16 cellular contexts compared by ENCODE assay signal in the genomic region with DNA sequence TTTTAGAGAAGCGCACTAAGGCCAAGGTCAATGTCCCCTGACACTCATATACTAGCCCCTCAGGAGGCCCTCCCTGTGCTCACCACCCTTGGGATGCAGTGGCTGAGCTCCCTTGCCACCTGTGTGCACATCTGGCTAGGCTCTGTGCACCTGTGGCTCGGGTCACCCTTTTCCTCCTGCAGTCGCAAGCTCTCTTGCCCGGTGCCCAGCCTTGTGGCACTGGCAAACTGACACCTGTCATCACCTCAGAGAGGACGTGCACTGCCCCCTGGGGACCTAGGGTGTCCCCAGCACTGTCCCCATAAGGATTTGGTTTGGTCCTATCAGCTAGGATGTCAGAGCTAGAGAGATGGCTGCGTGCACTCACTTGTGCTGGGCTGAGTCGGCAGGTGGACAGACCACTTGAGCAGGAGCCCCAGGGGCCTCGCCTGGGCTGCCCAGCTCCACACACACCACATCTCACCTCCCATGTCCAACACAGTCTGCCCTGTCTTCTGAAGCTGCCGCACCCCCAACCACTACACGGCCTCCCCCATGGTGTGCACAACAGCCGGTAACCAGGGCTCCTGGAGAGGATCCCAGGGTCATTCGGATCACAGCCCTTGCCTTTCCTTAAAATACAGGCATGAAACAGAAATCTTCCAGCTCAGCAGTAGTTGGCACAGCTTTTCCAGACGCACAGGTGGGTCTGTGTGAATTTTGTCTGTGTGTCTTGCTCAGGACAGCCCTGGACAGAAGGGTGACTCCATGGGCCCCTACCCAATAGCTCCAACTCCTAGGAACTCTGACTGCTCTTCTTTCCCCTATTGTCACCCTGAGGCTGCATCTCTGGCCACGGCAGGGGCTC.
DNase-seq lines count a peak whose midpoint lies in the region; ATAC-seq and TF ChIP-seq lines count a peak whose summit lies in the region.
"Had no signal": no experiment of that assay in that cellular context is flagged by ENCODE, and none has a peak within 500 bp of the region (broad histone marks: within the 10 kb centered on the region; RNA-seq: fewer than 3 reads in every experiment).

No MANE protein-coding gene starts in this region.

- H3K27ac Mint-ChIP-seq in activated CD8-positive, alpha-beta memory T cell treated with anti-CD3 and anti-CD28 coated beads, Interleukin-2, amount 10 ng/mL, durations not matched to agents 7 days and 5 days = no peak overlapping the region
- H3K27ac Mint-ChIP-seq in WTC11 (0 out of 2 replicates have a peak overlapping the region, but pooled peaks have one; percentile 19), neural progenitor cell (peak overlapping the region; percentile 61)

- H3K4me3 Mint-ChIP-seq in activated CD8-positive, alpha-beta memory T cell treated with anti-CD3 and anti-CD28 coated beads, Interleukin-2, amount 10 ng/mL, durations not matched to agents 7 days and 5 days = no peak overlapping the region
- H3K4me3 Mint-ChIP-seq in WTC11 = no peak overlapping the region
- no peak overlapping the region for H3K4me3 Mint-ChIP-seq in neural progenitor cell

- peak; percentile 31 for DNase-seq in activated CD8-positive, alpha-beta memory T cell treated with anti-CD3 and anti-CD28 coated beads, Interleukin-2, amount 10 ng/mL, durations not matched to agents 7 days and 5 days
- no peak for DNase-seq in activated CD8-positive, alpha-beta memory T cell treated with anti-CD3 and anti-CD28 coated beads, Interleukin-2, amount 50 U/mL, for 4 hours
- DNase-seq in WTC11 (ENCODE audit: low spot score) (no peak), neural progenitor cell (ENCODE audit: low spot score) (no peak), ureter (ENCODE audit: low spot score) (peak; percentile 26)
- no peak for DNase-seq in stimulated activated CD4-positive, alpha-beta T cell treated with anti-CD3 and anti-CD28 coated beads, Interleukin-12 subunit alpha, Interleukin-12 subunit beta, amount 100 ng/mL, for 4 hours
- DNase-seq: C1 segment of cervical spinal cord, DND-41, MV-4-11, NCI-H2029, NCI-H2171 treated with DMSO at 0.1 percent for 48 hours, NCI-H774, PC-3 had no signal

- H3K9me3 Mint-ChIP-seq in activated CD8-positive, alpha-beta memory T cell treated with anti-CD3 and anti-CD28 coated beads, Interleukin-2, amount 10 ng/mL, durations not matched to agents 7 days and 5 days (ENCODE audit: low read depth) = no peaks in the 10 kb centered on the region
- H3K9me3 Mint-ChIP-seq in WTC11 (0 out of 2 replicates have a peak, but pooled peaks cover 6% of the 10 kb centered on the region), neural progenitor cell (no peaks in the 10 kb centered on the region)

- H3K36me3 Mint-ChIP-seq in activated CD8-positive, alpha-beta memory T cell treated with anti-CD3 and anti-CD28 coated beads, Interleukin-2, amount 10 ng/mL, durations not matched to agents 7 days and 5 days = no peaks in the 10 kb centered on the region
- 0 out of 2 replicates have a peak, but pooled peaks cover 3% of the 10 kb centered on the region for H3K36me3 Mint-ChIP-seq in WTC11
- H3K36me3 Mint-ChIP-seq in neural progenitor cell = no peaks in the 10 kb centered on the region

- H3K36me3 ChIP-seq in neural progenitor cell = no peaks in the 10 kb centered on the region

- ATAC-seq in activated CD8-positive, alpha-beta memory T cell treated with anti-CD3 and anti-CD28 coated beads, Interleukin-2, amount 10 ng/mL, durations not matched to agents 7 days and 5 days = no peak
- ATAC-seq in WTC11 (no peak), HG02938 (IDR thresholded peaks at IDR 0.05; ENCODE audit: unreplicated experiment) (no peak), HG03196 (IDR thresholded peaks at IDR 0.05; ENCODE audit: unreplicated experiment) (no peak)
- ATAC-seq: PC-3 had no signal

- H3K4me2 ChIP-seq in neural progenitor cell = no peak overlapping the region
- H3K4me2 ChIP-seq: A549 had no signal

- H3K27ac ChIP-seq in neural progenitor cell = no peak overlapping the region
- H3K27ac ChIP-seq: A549 had no signal

- CTCF ChIA-PET in activated CD8-positive, alpha-beta memory T cell treated with anti-CD3 and anti-CD28 coated beads, Interleukin-2, amount 10 ng/mL, durations not matched to agents 7 days and 5 days (lab: Charles Lee) = no interaction called here
- CTCF ChIA-PET in WTC11 (lab: Charles Lee) = interaction anchor here (1.1 to 1.7 kb wide), 2 partner anchors 34 to 93 kb away, joined by 3 to 4 read pairs; no protein-coding TSS in a partner anchor

- TF ChIP-seq CTCF in WTC11 (IDR thresholded peaks at IDR 0.05) = no peak
- TF ChIP-seq CTCF in neural progenitor cell (IDR thresholded peaks at IDR 0.05) = no peak

- H3K4me1 ChIP-seq in neural progenitor cell = peaks cover 2% of the 10 kb centered on the region

- H3K79me2 ChIP-seq in neural progenitor cell (ENCODE audit: low read depth) = no peaks in the 10 kb centered on the region

- H3K4me3 ChIP-seq in neural progenitor cell = no peak overlapping the region
- H3K4me3 ChIP-seq: A549 had no signal

- H3K9me3 ChIP-seq in neural progenitor cell (ENCODE audit: low read depth) = no peaks in the 10 kb centered on the region
- H3K9me3 ChIP-seq: A549 had no signal

- H3K4me1 Mint-ChIP-seq in activated CD8-positive, alpha-beta memory T cell treated with anti-CD3 and anti-CD28 coated beads, Interleukin-2, amount 10 ng/mL, durations not matched to agents 7 days and 5 days = no peaks in the 10 kb centered on the region
- H3K4me1 Mint-ChIP-seq in WTC11 (peaks cover 18% of the 10 kb centered on the region), neural progenitor cell (peaks cover 20% of the 10 kb centered on the region)

- no peaks in the 10 kb centered on the region for H4K20me1 ChIP-seq in neural progenitor cell (ENCODE audit: low read depth)

- H3K27me3 Mint-ChIP-seq in activated CD8-positive, alpha-beta memory T cell treated with anti-CD3 and anti-CD28 coated beads, Interleukin-2, amount 10 ng/mL, durations not matched to agents 7 days and 5 days = peaks cover 13% of the 10 kb centered on the region
- no peaks in the 10 kb centered on the region; the same call in 1 of the 2 replicates for H3K27me3 Mint-ChIP-seq in WTC11 (ENCODE audit: low read depth)
- H3K27me3 Mint-ChIP-seq in neural progenitor cell (ENCODE audit: insufficient read depth, low read depth) = peaks cover 2% of the 10 kb centered on the region

- POLR2A ChIA-PET in WTC11 (lab: Charles Lee) = no interaction called here

- no peak overlapping the region for H3K9ac ChIP-seq in neural progenitor cell

- H2AFZ ChIP-seq in neural progenitor cell (replicated peaks) = no peak overlapping the region

- no peaks in the 10 kb centered on the region for H3F3A ChIP-seq in neural progenitor cell (ENCODE audit: low read depth)

- peaks cover 4% of the 10 kb centered on the region for H3K27me3 ChIP-seq in neural progenitor cell

TF ChIP-seq in WTC11, 78 proteins besides CTCF, POLR2A, EP300 and RAD21 (continues in another document):
- no peak for TF ChIP-seq RORB (CRISPR knock-in tag; IDR thresholded peaks at IDR 0.05)
- no peak for TF ChIP-seq TEAD1 (CRISPR knock-in tag; IDR thresholded peaks at IDR 0.05)
- TF ChIP-seq CREM (CRISPR knock-in tag; IDR thresholded peaks at IDR 0.05) = no peak
- TF ChIP-seq MAX (CRISPR knock-in tag; IDR thresholded peaks at IDR 0.05) = no peak
- no peak for TF ChIP-seq ZNF219 (CRISPR knock-in tag; IDR thresholded peaks at IDR 0.05; ENCODE audit: borderline replicate concordance)
- TF ChIP-seq USF1 (CRISPR knock-in tag; IDR thresholded peaks at IDR 0.05) = no peak
- TF ChIP-seq HMGXB4 (CRISPR knock-in tag; IDR thresholded peaks at IDR 0.05) = no peak
- TF ChIP-seq OVOL2 (CRISPR knock-in tag; IDR thresholded peaks at IDR 0.05; ENCODE audit: borderline replicate concordance) = no peak
- no peak for TF ChIP-seq ATF6 (CRISPR knock-in tag; IDR thresholded peaks at IDR 0.05)

Comparison
In these comparisons a context has a peak if more than half of its experiments do, and no peak if none do; other contexts are left out.
1. DNase-seq: peak in activated CD8-positive, alpha-beta memory T cell treated with anti-CD3 and anti-CD28 coated beads, Interleukin-2, amount 10 ng/mL, durations not matched to agents 7 days and 5 days (single experiment) and ureter (single experiment); none in activated CD8-positive, alpha-beta memory T cell treated with anti-CD3 and anti-CD28 coated beads, Interleukin-2, amount 50 U/mL, for 4 hours (single experiment), WTC11 (single experiment), neural progenitor cell (single experiment) and stimulated activated CD4-positive, alpha-beta T cell treated with anti-CD3 and anti-CD28 coated beads, Interleukin-12 subunit alpha, Interleukin-12 subunit beta, amount 100 ng/mL, for 4 hours (single experiment).